ENCODE assay signal across 9 cellular contexts in genomic region chr3:150762662-150763121, GRCh38. TPM values are rescaled to one million over a fixed set of nuclear protein-coding genes. Genes with fewer than 3 reads are reported as not detected.
DNase-seq lines count a peak whose midpoint lies in the region; ATAC-seq and TF ChIP-seq lines count a peak whose summit lies in the region.
"Had no signal": no experiment of that assay in that cellular context is flagged by ENCODE, and none has a peak within 500 bp of the region (broad histone marks: within the 10 kb centered on the region; RNA-seq: fewer than 3 reads in every experiment).

No MANE protein-coding gene starts in this region.

- no peak for ATAC-seq in stimulated activated naive CD8-positive, alpha-beta T cell treated with anti-CD3 and anti-CD28 coated beads, Interleukin-15, amount 100 ng/mL, for 72 hours

- TF ChIP-seq CTCF in H9 (conservative IDR thresholded peaks at IDR 0.05) (no peak), SU-DHL-6 (IDR thresholded peaks at IDR 0.05; ENCODE audit: insufficient read depth, low read length, poor library complexity, severe bottlenecking) (no peak), right atrium auricular region (IDR thresholded peaks at IDR 0.05) (no peak)

- H2AK5ac ChIP-seq in H9 (ENCODE audit: insufficient read length, low read length): no peak overlapping the region

- DNase-seq in ELF-1 (ENCODE audit: low read depth, low spot score) (peak; percentile 18), H9 (peak; percentile 31), right atrium auricular region (ENCODE audit: low spot score) (no peak), D341Med (ENCODE audit: low spot score) (no peak), DMS153 (lab: John Stamatoyannopoulos, UW) (no peak), NCI-H2107 treated with DMSO at 0.1 percent for 48 hours (lab: John Stamatoyannopoulos, UW; ENCODE audit: unreplicated experiment) (no peak)
- no peak for DNase-seq in stimulated activated naive CD8-positive, alpha-beta T cell treated with anti-CD3 and anti-CD28 coated beads, Interleukin-15, amount 100 ng/mL, for 72 hours

- H3K14ac ChIP-seq in H9 (ENCODE audit: insufficient read depth, low read length): peak overlapping the region; percentile 3; the same call in 1 of the 2 replicates

- peak overlapping the region; percentile 86 to 92; a peak in 3 of 5 replicates for H3K4me3 Mint-ChIP-seq in H9
- H3K4me3 Mint-ChIP-seq in stimulated activated naive CD8-positive, alpha-beta T cell treated with anti-CD3 and anti-CD28 coated beads, Interleukin-15, amount 100 ng/mL, for 72 hours: peak overlapping the region; percentile 83 to 97

- no peak overlapping the region for H3K27ac Mint-ChIP-seq in H9
- peak overlapping the region in 1 of 2 donors; percentile 99 for H3K27ac Mint-ChIP-seq in stimulated activated naive CD8-positive, alpha-beta T cell treated with anti-CD3 and anti-CD28 coated beads, Interleukin-15, amount 100 ng/mL, for 72 hours

- no peak overlapping the region for H2BK5ac ChIP-seq in H9 (ENCODE audit: insufficient read length, low read length)

- no peaks in the 10 kb centered on the region for H3K79me1 ChIP-seq in H9 (ENCODE audit: insufficient read depth, low read depth, low read length, poor library complexity, severe bottlenecking)

- peaks cover 38 to 50% of the 10 kb centered on the region in 2 experiments for H3K4me1 Mint-ChIP-seq in H9
- H3K4me1 Mint-ChIP-seq in stimulated activated naive CD8-positive, alpha-beta T cell treated with anti-CD3 and anti-CD28 coated beads, Interleukin-15, amount 100 ng/mL, for 72 hours: peaks cover 42% of the 10 kb centered on the region

- H2BK12ac ChIP-seq in H9 (ENCODE audit: insufficient read length, low read depth, low read length): no peak overlapping the region

- no peaks in the 10 kb centered on the region for H3K9me2 ChIP-seq in SU-DHL-6 (replicated peaks; ENCODE audit: insufficient read depth, low read length)

- H2BK15ac ChIP-seq in H9 (ENCODE audit: low read depth, low read length): no peak overlapping the region

- no peaks in the 10 kb centered on the region for H4K20me1 ChIP-seq in H9 (ENCODE audit: control insufficient read depth, insufficient read depth, insufficient read length)
- peaks cover 11% of the 10 kb centered on the region; the same call in 1 of the 2 replicates for H4K20me1 ChIP-seq in SU-DHL-6 (ENCODE audit: low read depth, low read length)

- no peak overlapping the region for H3K56ac ChIP-seq in H9 (ENCODE audit: insufficient read length, low read depth, low read length)

- no peak overlapping the region for H4K8ac ChIP-seq in H9 (replicated peaks; ENCODE audit: insufficient read length, low read depth, low read length)

- H3K9ac ChIP-seq in H9 (ENCODE audit: extremely low read depth, insufficient read length, low read length) (no peak overlapping the region), SU-DHL-6 (ENCODE audit: low read length) (peak overlapping the region; percentile 74)

- H3K27ac ChIP-seq in H9 (ENCODE audit: insufficient read length, low read depth, low read length) (no peak overlapping the region), SU-DHL-6 (ENCODE audit: low read depth, low read length) (peak overlapping the region; percentile 96), right atrium auricular region (peak overlapping the region; percentile 99)

- H3K36me3 Mint-ChIP-seq in H9 (ENCODE audit: insufficient read depth in 1 of 3, low read depth in 3 of 3): peaks cover 0 to 2% (median 0%) of the 10 kb centered on the region in 3 experiments; a peak in 3 of 7 replicates

- no peaks in the 10 kb centered on the region; a peak in 1 of 5 replicates for H3K9me3 Mint-ChIP-seq in H9
- H3K9me3 Mint-ChIP-seq in stimulated activated naive CD8-positive, alpha-beta T cell treated with anti-CD3 and anti-CD28 coated beads, Interleukin-15, amount 100 ng/mL, for 72 hours: no peaks in the 10 kb centered on the region

- H3K23ac ChIP-seq in H9 (ENCODE audit: insufficient read length, low read depth, low read length): no peak overlapping the region

- H3K4ac ChIP-seq in H9 (ENCODE audit: low read depth, low read length): no peak overlapping the region

- H3K4me1 ChIP-seq in H9 (ENCODE audit: insufficient read depth, low read length) (peaks cover 13% of the 10 kb centered on the region), right atrium auricular region (peaks cover 0 to 41% of the 10 kb centered on the region in 2 donors)

- H3K27me3 Mint-ChIP-seq in H9 (ENCODE audit: low read depth): peaks cover 28% of the 10 kb centered on the region
- no peaks in the 10 kb centered on the region for H3K27me3 Mint-ChIP-seq in stimulated activated naive CD8-positive, alpha-beta T cell treated with anti-CD3 and anti-CD28 coated beads, Interleukin-15, amount 100 ng/mL, for 72 hours

- H3K4me3 ChIP-seq in SU-DHL-6 (ENCODE audit: insufficient read depth, low read length, poor library complexity, severe bottlenecking) (peak overlapping the region; percentile 90), right atrium auricular region (peak overlapping the region; percentile 72 to 73)

- WGBS in H9 (ENCODE audit: extremely low coverage, insufficient read length, low lambda C conversion rate): no CpG with 5 or more reads among the region's 76 CpGs

- H3K27me3 ChIP-seq in H9 (ENCODE audit: insufficient read depth, low read length) (no peaks in the 10 kb centered on the region), SU-DHL-6 (ENCODE audit: low read length) (no peaks in the 10 kb centered on the region), right atrium auricular region (no peaks in the 10 kb centered on the region)

- H3K23me2 ChIP-seq in H9 (ENCODE audit: insufficient read length, low read depth, low read length, poor library complexity, severe bottlenecking): peaks cover 11% of the 10 kb centered on the region

- no peak overlapping the region for H2BK20ac ChIP-seq in H9 (ENCODE audit: low read depth, low read length, poor library complexity, severe bottlenecking)

- H2AFZ ChIP-seq in H9 (ENCODE audit: low read length): no peak overlapping the region
- no peak overlapping the region for H2AFZ ChIP-seq in SU-DHL-6 (ENCODE audit: low read depth, low read length, severe bottlenecking)

- 0 out of 2 replicates have a peak, but pooled peaks cover 2% of the 10 kb centered on the region for H3K36me3 ChIP-seq in SU-DHL-6 (ENCODE audit: low read length)
- peaks cover 9% of the 10 kb centered on the region for H3K36me3 ChIP-seq in right atrium auricular region

- H3K9me3 ChIP-seq in H9 (ENCODE audit: control insufficient read depth, low read depth, low read length) (no peaks in the 10 kb centered on the region), SU-DHL-6 (ENCODE audit: insufficient read depth, low read length) (no peaks in the 10 kb centered on the region), right atrium auricular region (no peaks in the 10 kb centered on the region)

- H3F3A ChIP-seq in SU-DHL-6 (ENCODE audit: insufficient read depth): peaks cover 45% of the 10 kb centered on the region

- no peak overlapping the region for H4K91ac ChIP-seq in H9 (ENCODE audit: insufficient read length, low read depth, low read length)

- H2BK120ac ChIP-seq in H9 (ENCODE audit: low read depth, low read length, poor library complexity, severe bottlenecking): no peak overlapping the region

- H3K79me2 ChIP-seq in H9 (ENCODE audit: insufficient read depth, low read length) (0 out of 2 replicates have a peak, but pooled peaks cover 4% of the 10 kb centered on the region), SU-DHL-6 (ENCODE audit: insufficient read depth, low read length) (peaks cover 43% of the 10 kb centered on the region)

- H3K18ac ChIP-seq in H9 (ENCODE audit: insufficient read length, low read depth, low read length): no peak overlapping the region

- peak overlapping the region; percentile 75 for H3K4me2 ChIP-seq in H9 (ENCODE audit: insufficient read depth, insufficient read length, low read length)
- H3K4me2 ChIP-seq in SU-DHL-6 (ENCODE audit: low read depth, low read length, poor library complexity, severe bottlenecking): peak overlapping the region; percentile 91

- no peak overlapping the region for H4K5ac ChIP-seq in H9 (ENCODE audit: insufficient read length, low read depth, low read length)

- H3T11ph ChIP-seq in H9 (ENCODE audit: low read length): no peak overlapping the region

RNA-seq across cellular contexts. Expression of gene SIAH2, which starts 0.3 kb away (rescaled TPM):
- total RNA-seq in H9 (2021): 17.4 and 18.6 TPM in 2 replicates
- total RNA-seq in right atrium auricular region: 10 to 100 TPM; 14.8 to 30.0 TPM

RNA-seq across cellular contexts. Expression of gene ERICH6, which starts 59.0 kb away (rescaled TPM):
- total RNA-seq in H9 (2021): not detected in 2 replicates
- total RNA-seq in right atrium auricular region: not detected
- total RNA-seq: T-helper 1 cell treated with Interleukin-12 subunit alpha and Interleukin-12 subunit beta and Interleukin-4 antibody, amounts not matched to agents 30 ng/mL and 1 ng/mL, for 36 hours had no signal

Comparison
In these comparisons a context has a peak if more than half of its experiments do, and no peak if none do; other contexts are left out.
1. DNase-seq: peak in ELF-1 (single experiment) and H9 (single experiment); none in right atrium auricular region (single experiment), stimulated activated naive CD8-positive, alpha-beta T cell treated with anti-CD3 and anti-CD28 coated beads, Interleukin-15, amount 100 ng/mL, for 72 hours (0 of 2), D341Med (single experiment), DMS153 (single experiment) and NCI-H2107 treated with DMSO at 0.1 percent for 48 hours (single experiment).